2 cellular contexts compared by ENCODE assay signal in genomic region chr18:23226386-23226785, GRCh38.
TF ChIP-seq lines count a peak whose summit lies in the region.

No MANE protein-coding gene starts in this region.

TF ChIP-seq in SK-N-SH, 30 proteins besides CTCF, POLR2A, EP300 and RAD21:
- TF ChIP-seq USF1 (IDR thresholded peaks at IDR 0.05; ENCODE audit: borderline replicate concordance, low read depth) (no peak), TEAD4 (IDR thresholded peaks at IDR 0.05; ENCODE audit: borderline replicate concordance, insufficient read depth) (no peak), CHD2 (IDR thresholded peaks at IDR 0.05; ENCODE audit: low read length, partially characterized antibody) (no peak)
TF ChIP-seq in SK-N-SH: peak in this region for 0.

TF ChIP-seq in SK-N-SH treated with all-trans-retinoic acid at 6 μM for 48 hours, 23 proteins besides CTCF, POLR2A, EP300 and RAD21:
- TF ChIP-seq, protein P1, sequence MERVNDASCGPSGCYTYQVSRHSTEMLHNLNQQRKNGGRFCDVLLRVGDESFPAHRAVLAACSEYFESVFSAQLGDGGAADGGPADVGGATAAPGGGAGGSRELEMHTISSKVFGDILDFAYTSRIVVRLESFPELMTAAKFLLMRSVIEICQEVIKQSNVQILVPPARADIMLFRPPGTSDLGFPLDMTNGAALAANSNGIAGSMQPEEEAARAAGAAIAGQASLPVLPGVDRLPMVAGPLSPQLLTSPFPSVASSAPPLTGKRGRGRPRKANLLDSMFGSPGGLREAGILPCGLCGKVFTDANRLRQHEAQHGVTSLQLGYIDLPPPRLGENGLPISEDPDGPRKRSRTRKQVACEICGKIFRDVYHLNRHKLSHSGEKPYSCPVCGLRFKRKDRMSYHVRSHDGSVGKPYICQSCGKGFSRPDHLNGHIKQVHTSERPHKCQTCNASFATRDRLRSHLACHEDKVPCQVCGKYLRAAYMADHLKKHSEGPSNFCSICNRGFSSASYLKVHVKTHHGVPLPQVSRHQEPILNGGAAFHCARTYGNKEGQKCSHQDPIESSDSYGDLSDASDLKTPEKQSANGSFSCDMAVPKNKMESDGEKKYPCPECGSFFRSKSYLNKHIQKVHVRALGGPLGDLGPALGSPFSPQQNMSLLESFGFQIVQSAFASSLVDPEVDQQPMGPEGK (CRISPR knock-in tag; IDR thresholded peaks at IDR 0.05; ENCODE audit: borderline replicate concordance) = no peak
- no peak for TF ChIP-seq ARNTL (CRISPR knock-in tag; IDR thresholded peaks at IDR 0.05; ENCODE audit: borderline replicate concordance, low read depth)
- TF ChIP-seq CSDC2 (CRISPR knock-in tag; IDR thresholded peaks at IDR 0.05) = no peak
- TF ChIP-seq TCF4 (CRISPR knock-in tag; IDR thresholded peaks at IDR 0.05; ENCODE audit: borderline replicate concordance) = no peak
- no peak for TF ChIP-seq CREB5 (CRISPR knock-in tag; IDR thresholded peaks at IDR 0.05; ENCODE audit: low read depth)
- no peak for TF ChIP-seq ESRRG (CRISPR knock-in tag; IDR thresholded peaks at IDR 0.05)
- no peak for TF ChIP-seq GLIS3 (CRISPR knock-in tag; IDR thresholded peaks at IDR 0.05)
- TF ChIP-seq PPARA (CRISPR knock-in tag; IDR thresholded peaks at IDR 0.05; ENCODE audit: borderline replicate concordance) = no peak
- no peak for TF ChIP-seq ZC3H10 (CRISPR knock-in tag; IDR thresholded peaks at IDR 0.05)
- TF ChIP-seq OSR1 (CRISPR knock-in tag; IDR thresholded peaks at IDR 0.05) = no peak
- no peak for TF ChIP-seq TOX (CRISPR knock-in tag; IDR thresholded peaks at IDR 0.05; ENCODE audit: borderline replicate concordance)
- TF ChIP-seq ZFP3 (CRISPR knock-in tag; IDR thresholded peaks at IDR 0.05) = no peak
- TF ChIP-seq ZNF70 (CRISPR knock-in tag; IDR thresholded peaks at IDR 0.05) = no peak
- TF ChIP-seq ZNF8 (CRISPR knock-in tag; IDR thresholded peaks at IDR 0.05) = no peak
- TF ChIP-seq TSHZ2 (CRISPR knock-in tag; IDR thresholded peaks at IDR 0.05) = no peak
- TF ChIP-seq SNAI2 (CRISPR knock-in tag; IDR thresholded peaks at IDR 0.05) = no peak
- TF ChIP-seq, protein P2, sequence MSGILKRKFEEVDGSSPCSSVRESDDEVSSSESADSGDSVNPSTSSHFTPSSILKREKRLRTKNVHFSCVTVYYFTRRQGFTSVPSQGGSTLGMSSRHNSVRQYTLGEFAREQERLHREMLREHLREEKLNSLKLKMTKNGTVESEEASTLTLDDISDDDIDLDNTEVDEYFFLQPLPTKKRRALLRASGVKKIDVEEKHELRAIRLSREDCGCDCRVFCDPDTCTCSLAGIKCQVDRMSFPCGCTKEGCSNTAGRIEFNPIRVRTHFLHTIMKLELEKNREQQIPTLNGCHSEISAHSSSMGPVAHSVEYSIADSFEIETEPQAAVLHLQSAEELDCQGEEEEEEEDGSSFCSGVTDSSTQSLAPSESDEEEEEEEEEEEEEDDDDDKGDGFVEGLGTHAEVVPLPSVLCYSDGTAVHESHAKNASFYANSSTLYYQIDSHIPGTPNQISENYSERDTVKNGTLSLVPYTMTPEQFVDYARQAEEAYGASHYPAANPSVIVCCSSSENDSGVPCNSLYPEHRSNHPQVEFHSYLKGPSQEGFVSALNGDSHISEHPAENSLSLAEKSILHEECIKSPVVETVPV (CRISPR knock-in tag; IDR thresholded peaks at IDR 0.05) = no peak
- TF ChIP-seq ISL1 (CRISPR knock-in tag; IDR thresholded peaks at IDR 0.05) = no peak
- TF ChIP-seq ZNF565 (CRISPR knock-in tag; conservative IDR thresholded peaks at IDR 0.05; ENCODE audit: low read depth) = no peak
- TF ChIP-seq ZFP30 (CRISPR knock-in tag; IDR thresholded peaks at IDR 0.05) = no peak
